1 cellular context compared by ENCODE assay signal in the genomic region with DNA sequence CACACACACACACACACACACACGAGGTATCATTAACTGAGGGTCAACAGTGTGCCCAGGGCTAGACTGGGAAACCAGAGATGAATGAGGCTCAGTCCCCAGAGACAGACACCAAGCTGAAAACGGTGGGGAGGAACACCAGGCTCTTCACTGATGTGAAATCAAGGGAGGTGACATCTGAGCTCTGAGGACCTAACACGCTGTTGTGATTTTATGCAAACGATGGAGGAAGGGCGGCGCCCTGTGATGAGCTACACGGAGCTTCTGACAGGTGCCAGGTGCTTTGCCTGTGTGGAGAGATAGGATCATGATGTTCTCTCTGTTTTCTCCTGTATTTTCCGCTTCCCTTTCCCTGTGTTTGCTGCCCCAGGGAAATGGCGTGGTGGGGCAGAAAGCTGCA.
TF ChIP-seq lines count a peak whose summit lies in the region.

No MANE protein-coding gene starts in this region.

TF ChIP-seq in HEK293, 187 proteins besides CTCF, POLR2A, EP300 and RAD21 (continued from another document):
- TF ChIP-seq ZSCAN4 (tag by site-specific recombination; IDR thresholded peaks at IDR 0.05) (peak; percentile 81), ZBTB17 (tag by site-specific recombination; IDR thresholded peaks at IDR 0.05) (no peak), ZNF654 (tag by site-specific recombination; IDR thresholded peaks at IDR 0.05; ENCODE audit: low read depth) (no peak), WT1 (tag by site-specific recombination; IDR thresholded peaks at IDR 0.05) (peak; percentile 39), ZFP3 (tag by site-specific recombination; IDR thresholded peaks at IDR 0.05; ENCODE audit: low read depth) (no peak), ZNF335 (tag by site-specific recombination; conservative IDR thresholded peaks at IDR 0.05) (0 out of 2 replicates have a peak, but pooled peaks have one; percentile 28), ZNF677 (tag by site-specific recombination; IDR thresholded peaks at IDR 0.05) (no peak), IKZF3 (tag by site-specific recombination; IDR thresholded peaks at IDR 0.05) (no peak), ZNF341 (tag by site-specific recombination; IDR thresholded peaks at IDR 0.05; ENCODE audit: low read depth) (peak; percentile 53), ZNF707 (tag by site-specific recombination; IDR thresholded peaks at IDR 0.05) (no peak), ZNF140 (tag by site-specific recombination; IDR thresholded peaks at IDR 0.05) (no peak), OVOL3 (tag by site-specific recombination; IDR thresholded peaks at IDR 0.05) (no peak)
- TF ChIP-seq, protein P1, sequence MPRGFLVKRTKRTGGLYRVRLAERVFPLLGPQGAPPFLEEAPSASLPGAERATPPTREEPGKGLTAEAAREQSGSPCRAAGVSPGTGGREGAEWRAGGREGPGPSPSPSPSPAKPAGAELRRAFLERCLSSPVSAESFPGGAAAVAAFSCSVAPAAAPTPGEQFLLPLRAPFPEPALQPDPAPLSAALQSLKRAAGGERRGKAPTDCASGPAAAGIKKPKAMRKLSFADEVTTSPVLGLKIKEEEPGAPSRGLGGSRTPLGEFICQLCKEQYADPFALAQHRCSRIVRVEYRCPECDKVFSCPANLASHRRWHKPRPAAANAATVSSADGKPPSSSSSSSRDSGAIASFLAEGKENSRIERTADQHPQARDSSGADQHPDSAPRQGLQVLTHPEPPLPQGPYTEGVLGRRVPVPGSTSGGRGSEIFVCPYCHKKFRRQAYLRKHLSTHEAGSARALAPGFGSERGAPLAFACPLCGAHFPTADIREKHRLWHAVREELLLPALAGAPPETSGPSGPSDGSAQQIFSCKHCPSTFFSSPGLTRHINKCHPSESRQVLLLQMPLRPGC (tag by site-specific recombination; IDR thresholded peaks at IDR 0.05): no peak
